2 cellular contexts compared by ENCODE assay signal in the genomic region with DNA sequence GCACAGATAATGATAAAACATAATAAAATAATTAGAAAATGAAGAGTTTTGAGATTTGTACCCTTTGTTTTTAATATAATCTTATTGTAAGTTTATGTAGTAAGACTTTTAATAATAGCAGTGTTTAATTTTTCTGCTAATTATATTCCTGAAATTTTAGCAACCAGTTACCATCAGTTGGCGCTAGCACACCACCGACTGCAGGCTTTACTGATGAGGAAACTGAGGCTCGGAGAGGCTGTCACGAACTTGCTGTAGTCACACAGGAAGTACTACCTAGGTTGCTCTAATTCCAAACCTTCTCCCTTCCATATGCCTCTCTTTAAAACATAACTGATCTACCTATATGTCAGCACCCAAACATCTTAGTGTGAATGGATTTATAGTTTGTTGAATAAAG.
TF ChIP-seq lines count a peak whose summit lies in the region.

No MANE protein-coding gene starts in this region.

TF ChIP-seq in SK-N-SH, 30 proteins besides CTCF, POLR2A, EP300 and RAD21 (continued from another document):
- TF ChIP-seq, protein P1, sequence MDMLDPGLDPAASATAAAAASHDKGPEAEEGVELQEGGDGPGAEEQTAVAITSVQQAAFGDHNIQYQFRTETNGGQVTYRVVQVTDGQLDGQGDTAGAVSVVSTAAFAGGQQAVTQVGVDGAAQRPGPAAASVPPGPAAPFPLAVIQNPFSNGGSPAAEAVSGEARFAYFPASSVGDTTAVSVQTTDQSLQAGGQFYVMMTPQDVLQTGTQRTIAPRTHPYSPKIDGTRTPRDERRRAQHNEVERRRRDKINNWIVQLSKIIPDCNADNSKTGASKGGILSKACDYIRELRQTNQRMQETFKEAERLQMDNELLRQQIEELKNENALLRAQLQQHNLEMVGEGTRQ (IDR thresholded peaks at IDR 0.05; ENCODE audit: borderline replicate concordance, low read depth, low read length) = no peak
- TF ChIP-seq TCF12 (IDR thresholded peaks at IDR 0.05) (no peak), RFX5 (IDR thresholded peaks at IDR 0.05; ENCODE audit: low read length) (no peak), JUND (IDR thresholded peaks at IDR 0.05) (no peak), FOSL2 (IDR thresholded peaks at IDR 0.05; ENCODE audit: borderline replicate concordance, low read depth) (no peak), RXRA (IDR thresholded peaks at IDR 0.05; ENCODE audit: borderline replicate concordance, low read depth) (no peak), SMC3 (IDR thresholded peaks at IDR 0.05; ENCODE audit: low read depth, low read length) (no peak), TEAD4 (IDR thresholded peaks at IDR 0.05; ENCODE audit: borderline replicate concordance, insufficient read depth) (no peak), CHD2 (IDR thresholded peaks at IDR 0.05; ENCODE audit: low read length, partially characterized antibody) (no peak)
- TF ChIP-seq, protein P2, sequence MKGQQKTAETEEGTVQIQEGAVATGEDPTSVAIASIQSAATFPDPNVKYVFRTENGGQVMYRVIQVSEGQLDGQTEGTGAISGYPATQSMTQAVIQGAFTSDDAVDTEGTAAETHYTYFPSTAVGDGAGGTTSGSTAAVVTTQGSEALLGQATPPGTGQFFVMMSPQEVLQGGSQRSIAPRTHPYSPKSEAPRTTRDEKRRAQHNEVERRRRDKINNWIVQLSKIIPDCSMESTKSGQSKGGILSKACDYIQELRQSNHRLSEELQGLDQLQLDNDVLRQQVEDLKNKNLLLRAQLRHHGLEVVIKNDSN (IDR thresholded peaks at IDR 0.05; ENCODE audit: borderline replicate concordance, low read depth) = no peak
- TF ChIP-seq, protein P3, sequence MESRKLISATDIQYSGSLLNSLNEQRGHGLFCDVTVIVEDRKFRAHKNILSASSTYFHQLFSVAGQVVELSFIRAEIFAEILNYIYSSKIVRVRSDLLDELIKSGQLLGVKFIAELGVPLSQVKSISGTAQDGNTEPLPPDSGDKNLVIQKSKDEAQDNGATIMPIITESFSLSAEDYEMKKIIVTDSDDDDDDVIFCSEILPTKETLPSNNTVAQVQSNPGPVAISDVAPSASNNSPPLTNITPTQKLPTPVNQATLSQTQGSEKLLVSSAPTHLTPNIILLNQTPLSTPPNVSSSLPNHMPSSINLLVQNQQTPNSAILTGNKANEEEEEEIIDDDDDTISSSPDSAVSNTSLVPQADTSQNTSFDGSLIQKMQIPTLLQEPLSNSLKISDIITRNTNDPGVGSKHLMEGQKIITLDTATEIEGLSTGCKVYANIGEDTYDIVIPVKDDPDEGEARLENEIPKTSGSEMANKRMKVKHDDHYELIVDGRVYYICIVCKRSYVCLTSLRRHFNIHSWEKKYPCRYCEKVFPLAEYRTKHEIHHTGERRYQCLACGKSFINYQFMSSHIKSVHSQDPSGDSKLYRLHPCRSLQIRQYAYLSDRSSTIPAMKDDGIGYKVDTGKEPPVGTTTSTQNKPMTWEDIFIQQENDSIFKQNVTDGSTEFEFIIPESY (IDR thresholded peaks at IDR 0.05; ENCODE audit: borderline replicate concordance, low read depth) = no peak
- TF ChIP-seq, protein P4, sequence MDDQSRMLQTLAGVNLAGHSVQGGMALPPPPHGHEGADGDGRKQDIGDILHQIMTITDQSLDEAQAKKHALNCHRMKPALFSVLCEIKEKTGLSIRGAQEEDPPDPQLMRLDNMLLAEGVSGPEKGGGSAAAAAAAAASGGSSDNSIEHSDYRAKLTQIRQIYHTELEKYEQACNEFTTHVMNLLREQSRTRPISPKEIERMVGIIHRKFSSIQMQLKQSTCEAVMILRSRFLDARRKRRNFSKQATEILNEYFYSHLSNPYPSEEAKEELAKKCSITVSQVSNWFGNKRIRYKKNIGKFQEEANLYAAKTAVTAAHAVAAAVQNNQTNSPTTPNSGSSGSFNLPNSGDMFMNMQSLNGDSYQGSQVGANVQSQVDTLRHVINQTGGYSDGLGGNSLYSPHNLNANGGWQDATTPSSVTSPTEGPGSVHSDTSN (IDR thresholded peaks at IDR 0.05) = no peak

TF ChIP-seq in SK-N-SH treated with all-trans-retinoic acid at 6 μM for 48 hours, 23 proteins besides CTCF, POLR2A, EP300 and RAD21 (continued from another document):
- TF ChIP-seq, protein P5, sequence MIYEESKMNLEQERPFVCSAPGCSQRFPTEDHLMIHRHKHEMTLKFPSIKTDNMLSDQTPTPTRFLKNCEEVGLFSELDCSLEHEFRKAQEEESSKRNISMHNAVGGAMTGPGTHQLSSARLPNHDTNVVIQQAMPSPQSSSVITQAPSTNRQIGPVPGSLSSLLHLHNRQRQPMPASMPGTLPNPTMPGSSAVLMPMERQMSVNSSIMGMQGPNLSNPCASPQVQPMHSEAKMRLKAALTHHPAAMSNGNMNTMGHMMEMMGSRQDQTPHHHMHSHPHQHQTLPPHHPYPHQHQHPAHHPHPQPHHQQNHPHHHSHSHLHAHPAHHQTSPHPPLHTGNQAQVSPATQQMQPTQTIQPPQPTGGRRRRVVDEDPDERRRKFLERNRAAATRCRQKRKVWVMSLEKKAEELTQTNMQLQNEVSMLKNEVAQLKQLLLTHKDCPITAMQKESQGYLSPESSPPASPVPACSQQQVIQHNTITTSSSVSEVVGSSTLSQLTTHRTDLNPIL (CRISPR knock-in tag; IDR thresholded peaks at IDR 0.05; ENCODE audit: low read depth) = no peak
- TF ChIP-seq BACH2 (CRISPR knock-in tag; IDR thresholded peaks at IDR 0.05; ENCODE audit: borderline replicate concordance) (no peak), ARNTL (CRISPR knock-in tag; IDR thresholded peaks at IDR 0.05; ENCODE audit: borderline replicate concordance, low read depth) (no peak), CSDC2 (CRISPR knock-in tag; IDR thresholded peaks at IDR 0.05) (no peak), ISL1 (CRISPR knock-in tag; IDR thresholded peaks at IDR 0.05) (no peak), ZFP3 (CRISPR knock-in tag; IDR thresholded peaks at IDR 0.05) (no peak), GLIS3 (CRISPR knock-in tag; IDR thresholded peaks at IDR 0.05) (no peak), RARB (CRISPR knock-in tag; IDR thresholded peaks at IDR 0.05) (no peak), PPARA (CRISPR knock-in tag; IDR thresholded peaks at IDR 0.05; ENCODE audit: borderline replicate concordance) (no peak), ZNF565 (CRISPR knock-in tag; conservative IDR thresholded peaks at IDR 0.05; ENCODE audit: low read depth) (no peak), ZC3H10 (CRISPR knock-in tag; IDR thresholded peaks at IDR 0.05) (no peak)
- TF ChIP-seq, protein P6, sequence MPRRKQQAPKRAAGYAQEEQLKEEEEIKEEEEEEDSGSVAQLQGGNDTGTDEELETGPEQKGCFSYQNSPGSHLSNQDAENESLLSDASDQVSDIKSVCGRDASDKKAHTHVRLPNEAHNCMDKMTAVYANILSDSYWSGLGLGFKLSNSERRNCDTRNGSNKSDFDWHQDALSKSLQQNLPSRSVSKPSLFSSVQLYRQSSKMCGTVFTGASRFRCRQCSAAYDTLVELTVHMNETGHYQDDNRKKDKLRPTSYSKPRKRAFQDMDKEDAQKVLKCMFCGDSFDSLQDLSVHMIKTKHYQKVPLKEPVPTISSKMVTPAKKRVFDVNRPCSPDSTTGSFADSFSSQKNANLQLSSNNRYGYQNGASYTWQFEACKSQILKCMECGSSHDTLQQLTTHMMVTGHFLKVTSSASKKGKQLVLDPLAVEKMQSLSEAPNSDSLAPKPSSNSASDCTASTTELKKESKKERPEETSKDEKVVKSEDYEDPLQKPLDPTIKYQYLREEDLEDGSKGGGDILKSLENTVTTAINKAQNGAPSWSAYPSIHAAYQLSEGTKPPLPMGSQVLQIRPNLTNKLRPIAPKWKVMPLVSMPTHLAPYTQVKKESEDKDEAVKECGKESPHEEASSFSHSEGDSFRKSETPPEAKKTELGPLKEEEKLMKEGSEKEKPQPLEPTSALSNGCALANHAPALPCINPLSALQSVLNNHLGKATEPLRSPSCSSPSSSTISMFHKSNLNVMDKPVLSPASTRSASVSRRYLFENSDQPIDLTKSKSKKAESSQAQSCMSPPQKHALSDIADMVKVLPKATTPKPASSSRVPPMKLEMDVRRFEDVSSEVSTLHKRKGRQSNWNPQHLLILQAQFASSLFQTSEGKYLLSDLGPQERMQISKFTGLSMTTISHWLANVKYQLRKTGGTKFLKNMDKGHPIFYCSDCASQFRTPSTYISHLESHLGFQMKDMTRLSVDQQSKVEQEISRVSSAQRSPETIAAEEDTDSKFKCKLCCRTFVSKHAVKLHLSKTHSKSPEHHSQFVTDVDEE (CRISPR knock-in tag; IDR thresholded peaks at IDR 0.05) = no peak
- TF ChIP-seq, protein P7, sequence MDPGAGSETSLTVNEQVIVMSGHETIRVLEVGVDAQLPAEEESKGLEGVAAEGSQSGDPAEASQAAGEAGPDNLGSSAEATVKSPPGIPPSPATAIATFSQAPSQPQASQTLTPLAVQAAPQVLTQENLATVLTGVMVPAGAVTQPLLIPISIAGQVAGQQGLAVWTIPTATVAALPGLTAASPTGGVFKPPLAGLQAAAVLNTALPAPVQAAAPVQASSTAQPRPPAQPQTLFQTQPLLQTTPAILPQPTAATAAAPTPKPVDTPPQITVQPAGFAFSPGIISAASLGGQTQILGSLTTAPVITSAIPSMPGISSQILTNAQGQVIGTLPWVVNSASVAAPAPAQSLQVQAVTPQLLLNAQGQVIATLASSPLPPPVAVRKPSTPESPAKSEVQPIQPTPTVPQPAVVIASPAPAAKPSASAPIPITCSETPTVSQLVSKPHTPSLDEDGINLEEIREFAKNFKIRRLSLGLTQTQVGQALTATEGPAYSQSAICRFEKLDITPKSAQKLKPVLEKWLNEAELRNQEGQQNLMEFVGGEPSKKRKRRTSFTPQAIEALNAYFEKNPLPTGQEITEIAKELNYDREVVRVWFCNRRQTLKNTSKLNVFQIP (CRISPR knock-in tag; IDR thresholded peaks at IDR 0.05; ENCODE audit: borderline replicate concordance, low read depth) = no peak
- TF ChIP-seq, protein P8, sequence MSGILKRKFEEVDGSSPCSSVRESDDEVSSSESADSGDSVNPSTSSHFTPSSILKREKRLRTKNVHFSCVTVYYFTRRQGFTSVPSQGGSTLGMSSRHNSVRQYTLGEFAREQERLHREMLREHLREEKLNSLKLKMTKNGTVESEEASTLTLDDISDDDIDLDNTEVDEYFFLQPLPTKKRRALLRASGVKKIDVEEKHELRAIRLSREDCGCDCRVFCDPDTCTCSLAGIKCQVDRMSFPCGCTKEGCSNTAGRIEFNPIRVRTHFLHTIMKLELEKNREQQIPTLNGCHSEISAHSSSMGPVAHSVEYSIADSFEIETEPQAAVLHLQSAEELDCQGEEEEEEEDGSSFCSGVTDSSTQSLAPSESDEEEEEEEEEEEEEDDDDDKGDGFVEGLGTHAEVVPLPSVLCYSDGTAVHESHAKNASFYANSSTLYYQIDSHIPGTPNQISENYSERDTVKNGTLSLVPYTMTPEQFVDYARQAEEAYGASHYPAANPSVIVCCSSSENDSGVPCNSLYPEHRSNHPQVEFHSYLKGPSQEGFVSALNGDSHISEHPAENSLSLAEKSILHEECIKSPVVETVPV (CRISPR knock-in tag; IDR thresholded peaks at IDR 0.05) = no peak
